In the genomic region with DNA sequence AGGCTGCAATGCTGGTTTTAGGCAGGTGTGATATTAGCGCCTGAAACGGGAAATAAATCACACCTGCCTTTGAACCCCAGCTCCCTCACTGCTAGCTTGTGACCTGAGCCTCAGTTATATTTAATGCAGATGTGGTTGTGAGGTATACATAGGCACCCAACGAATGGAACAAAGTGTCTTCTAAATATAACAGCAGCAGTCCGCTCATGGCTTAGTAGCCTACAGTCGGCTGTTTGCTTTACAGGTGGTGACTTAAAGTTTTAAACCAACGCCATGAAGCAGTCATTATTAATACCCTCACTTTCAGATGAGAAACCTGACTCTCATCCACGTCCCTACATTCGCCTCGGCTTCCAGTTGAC, we compare ENCODE assay signal across 8 cellular contexts. TPM values are rescaled to one million over a fixed set of nuclear protein-coding genes. Genes with fewer than 3 reads are reported as not detected.
DNase-seq lines count a peak whose midpoint lies in the region; ATAC-seq and TF ChIP-seq lines count a peak whose summit lies in the region.

No MANE protein-coding gene starts in this region.

- no peak for TF ChIP-seq CTCF in BJ (IDR thresholded peaks at IDR 0.05; ENCODE audit: insufficient read depth, low read depth, low read length)
- TF ChIP-seq CTCF in spleen (IDR thresholded peaks at IDR 0.05 in 8 of 11, conservative IDR thresholded peaks at IDR 0.05 in 3 of 11): no peak

- intact Hi-C loops in spleen (cut with DNase I; ENCODE audit: low total_unique reads): loop anchor here (10.0 kb wide), 1 partner anchor 761 kb away; no protein-coding TSS in a partner anchor

- H3K27me3 Mint-ChIP-seq in activated naive CD8-positive, alpha-beta T cell: no peaks in the 10 kb centered on the region

- no peaks in the 10 kb centered on the region for H3K9me3 Mint-ChIP-seq in activated naive CD8-positive, alpha-beta T cell (ENCODE audit: low read depth)

- H3K36me3 Mint-ChIP-seq in activated naive CD8-positive, alpha-beta T cell: peaks cover 7% of the 10 kb centered on the region

- no peaks in the 10 kb centered on the region for H3K27me3 ChIP-seq in BJ (ENCODE audit: control insufficient read depth, insufficient read depth, low read length)
- H3K27me3 ChIP-seq in spleen (replicated peaks in 1 of 7): peaks cover 0 to 5% (median 0%) of the 10 kb centered on the region in 7 donors

- peak overlapping the region; percentile 89 for H3K27ac Mint-ChIP-seq in activated naive CD8-positive, alpha-beta T cell

- no peak for TF ChIP-seq POLR2A in spleen (IDR thresholded peaks at IDR 0.05)

- peaks cover 0 to 8% (median 0%) of the 10 kb centered on the region in 8 donors for H3K9me3 ChIP-seq in spleen

- DNase-seq in BJ (ENCODE audit: low read depth) (no peak), spleen (no peak), EL (no peak), cerebellum (ENCODE audit: low spot score) (no peak)

- POLR2A ChIA-PET in BJ (lab: Charles Lee): no interaction called here

- H3K4me1 ChIP-seq in spleen: peaks cover 12 to 45% (median 33%) of the 10 kb centered on the region in 6 donors

- CTCF ChIA-PET in BJ (lab: Yijun Ruan, JAX): interaction anchor here (0.6 to 2.4 kb wide), 3 partner anchors 534 to 582 kb away, joined by 3 to 7 read pairs (median 4); no protein-coding TSS in a partner anchor

- H3K4me3 ChIP-seq in BJ (ENCODE audit: low read depth, low read length) (peak overlapping the region; percentile 61), iPS-11a (ENCODE audit: low read depth, low read length) (peak overlapping the region; percentile 81), spleen (peak overlapping the region; percentile 82 to 94 (median 93))

- H3K36me3 ChIP-seq in BJ (ENCODE audit: control insufficient read depth, insufficient read depth, low read length): no peaks in the 10 kb centered on the region
- H3K36me3 ChIP-seq in spleen: no peaks in the 10 kb centered on the region

- H3K27ac ChIP-seq in spleen: peak overlapping the region; percentile 58 to 89 (median 80)

- peak overlapping the region; percentile 100 for H3K4me3 Mint-ChIP-seq in activated naive CD8-positive, alpha-beta T cell

- peaks cover 50% of the 10 kb centered on the region for H3K4me1 Mint-ChIP-seq in activated naive CD8-positive, alpha-beta T cell (ENCODE audit: low read depth)

- 1% methylated on average over 9 of the region's 9 CpGs for WGBS in spleen, 5 donors

- peak; percentile 32 for ATAC-seq in GM19372 (IDR thresholded peaks at IDR 0.05; ENCODE audit: low read depth, unreplicated experiment)
- peak; percentile 19 for ATAC-seq in HG03521 (IDR thresholded peaks at IDR 0.05; ENCODE audit: unreplicated experiment)

RNA-seq across cellular contexts. Expression of gene ZNF782, which starts 0.6 kb away (rescaled TPM):
- polyA plus RNA-seq in BJ (2011; rRNA removed): 0.96 and 1.3 TPM in 2 replicates
- polyA minus RNA-seq in BJ (2011; rRNA and poly(A)+ RNA removed): 1.5 and 2.7 TPM in 2 replicates
- total RNA-seq in spleen: 10 to 100 TPM in 2 of 7 donors, 1 to 10 TPM in 5; 6.2 to 18.0 (median 8.2) TPM
- 1 to 10 TPM; 1.7 to 1.9 (median 1.7) TPM for polyA plus RNA-seq in spleen
- total RNA-seq in cerebellum: 29.0 TPM
